In genomic region chr13:39577833-39578232, GRCh38 we compare ENCODE assay signal across 1 cellular context.
TF ChIP-seq lines count a peak whose summit lies in the region.

No MANE protein-coding gene starts in this region.

TF ChIP-seq in K562, 482 proteins besides CTCF, POLR2A, EP300 and RAD21:
- TF ChIP-seq ZNF696 (CRISPR knock-in tag; conservative IDR thresholded peaks at IDR 0.05) (no peak), PHF20 (IDR thresholded peaks at IDR 0.05; ENCODE audit: partially characterized antibody) (no peak), ERF (CRISPR knock-in tag; IDR thresholded peaks at IDR 0.05) (no peak), HDGF (IDR thresholded peaks at IDR 0.05) (no peak), ZNF444 (CRISPR knock-in tag; IDR thresholded peaks at IDR 0.05) (no peak), NFIX (CRISPR knock-in tag; IDR thresholded peaks at IDR 0.05; ENCODE audit: low read depth) (peak; percentile 82), POLR2H (tag; IDR thresholded peaks at IDR 0.05; ENCODE audit: low read depth) (no peak), U2AF1 (optimal IDR thresholded peaks at IDR 0.05; ENCODE audit: low read depth, low read length) (no peak), NFIC (IDR thresholded peaks at IDR 0.05) (peak; percentile 91), NFXL1 (CRISPR knock-in tag; IDR thresholded peaks at IDR 0.05) (no peak), KHSRP (IDR thresholded peaks at IDR 0.05) (no peak), ZNF408 (CRISPR knock-in tag; IDR thresholded peaks at IDR 0.05; ENCODE audit: low read depth) (no peak), SMAD1 (IDR thresholded peaks at IDR 0.05; ENCODE audit: low read depth, low read length, partially characterized antibody) (no peak), MBD1 (CRISPR knock-in tag; IDR thresholded peaks at IDR 0.05) (no peak)
